21 cellular contexts compared by ENCODE assay signal in genomic region chr13:51772105-51772455, GRCh38. TPM values are rescaled to one million over a fixed set of nuclear protein-coding genes. Genes with fewer than 3 reads are reported as not detected.
DNase-seq lines count a peak whose midpoint lies in the region; ATAC-seq and TF ChIP-seq lines count a peak whose summit lies in the region.
"Had no signal": no experiment of that assay in that cellular context is flagged by ENCODE, and none has a peak within 500 bp of the region (broad histone marks: within the 10 kb centered on the region; RNA-seq: fewer than 3 reads in every experiment).

No MANE protein-coding gene starts in this region.

- no peaks in the 10 kb centered on the region for H3K27me3 Mint-ChIP-seq in activated CD8-positive, alpha-beta T cell treated with anti-CD3 and anti-CD28 coated beads, Interleukin-2, amount 10 ng/mL, durations not matched to agents 7 days and 5 days (ENCODE audit: low read depth)
- no peaks in the 10 kb centered on the region for H3K27me3 Mint-ChIP-seq in activated CD8-positive, alpha-beta T cell treated with anti-CD3 and anti-CD28 coated beads for 36 hours
- H3K27me3 Mint-ChIP-seq in osteocyte (ENCODE audit: unreplicated experiment), result no peaks in the 10 kb centered on the region
- H3K27me3 Mint-ChIP-seq: IgD-negative memory B cell had no signal

- H3K27ac ChIP-seq in right atrium auricular region (peak overlapping the region in 1 of 2 donors; percentile 83), right cardiac atrium (ENCODE audit: low read length) (no peak overlapping the region), tibial artery (peak overlapping the region; percentile 87 to 89), colonic mucosa (no peak overlapping the region)
- H3K27ac ChIP-seq: 22Rv1; BLaER1 treated with 17β-estradiol and CSF1 and Interleukin-3, amounts not matched to agents 10 nM and 100 nM had no signal

- CTCF ChIA-PET in activated CD8-positive, alpha-beta T cell treated with anti-CD3 and anti-CD28 coated beads, Interleukin-2, amount 10 ng/mL, durations not matched to agents 7 days and 5 days (lab: Charles Lee), result no interaction called here
- CTCF ChIA-PET in activated CD8-positive, alpha-beta T cell treated with anti-CD3 and anti-CD28 coated beads for 36 hours (lab: Charles Lee), result interaction anchor here (1.2 kb wide), 1 partner anchor 26 kb away, joined by 3 read pairs; no protein-coding TSS in a partner anchor

- H3K4me1 ChIP-seq in right atrium auricular region (peaks cover 0 to 41% of the 10 kb centered on the region in 2 donors), right cardiac atrium (ENCODE audit: control insufficient read depth, insufficient read depth, low read length) (peaks cover 15% of the 10 kb centered on the region), tibial artery (peaks cover 0 to 33% (median 28%) of the 10 kb centered on the region in 4 donors), colonic mucosa (no peaks in the 10 kb centered on the region)
- H3K4me1 ChIP-seq: BLaER1 treated with 17β-estradiol and CSF1 and Interleukin-3, amounts not matched to agents 10 nM and 100 nM had no signal

- no peaks in the 10 kb centered on the region for H3K9me3 Mint-ChIP-seq in activated CD8-positive, alpha-beta T cell treated with anti-CD3 and anti-CD28 coated beads, Interleukin-2, amount 10 ng/mL, durations not matched to agents 7 days and 5 days (ENCODE audit: insufficient read depth)
- no peaks in the 10 kb centered on the region for H3K9me3 Mint-ChIP-seq in activated CD8-positive, alpha-beta T cell treated with anti-CD3 and anti-CD28 coated beads for 36 hours
- no peaks in the 10 kb centered on the region for H3K9me3 Mint-ChIP-seq in osteocyte (ENCODE audit: unreplicated experiment)
- H3K9me3 Mint-ChIP-seq: CD8-positive, alpha-beta T cell; H9; IgD-negative memory B cell had no signal

- no peak overlapping the region for H3K9ac ChIP-seq in colonic mucosa (ENCODE audit: low read depth in 2 of 2, low read length in 2 of 2)
- H3K9ac ChIP-seq: BLaER1 treated with 17β-estradiol and CSF1 and Interleukin-3, amounts not matched to agents 10 nM and 100 nM had no signal

- no peaks in the 10 kb centered on the region for H3K36me3 ChIP-seq in right atrium auricular region
- H3K36me3 ChIP-seq in tibial artery, result peaks cover 0 to 14% (median 11%) of the 10 kb centered on the region in 3 donors
- H3K36me3 ChIP-seq in colonic mucosa, result no peaks in the 10 kb centered on the region

- intact Hi-C loops in activated CD8-positive, alpha-beta T cell treated with anti-CD3 and anti-CD28 coated beads for 36 hours (cut with micrococcal nuclease), result no loop called here
- intact Hi-C loops in right cardiac atrium (cut with DNase I) (no loop called here), tibial artery (cut with DNase I; ENCODE audit: low total_unique reads) (no loop called here), colonic mucosa (cut with DNase I) (no loop called here)

- H3K4me3 ChIP-seq in right atrium auricular region (no peak overlapping the region), right cardiac atrium (ENCODE audit: low read length) (no peak overlapping the region), tibial artery (no peak overlapping the region), colonic mucosa (no peak overlapping the region)
- H3K4me3 ChIP-seq: BLaER1 treated with 17β-estradiol and CSF1 and Interleukin-3, amounts not matched to agents 10 nM and 100 nM had no signal

- H3K36me3 Mint-ChIP-seq in activated CD8-positive, alpha-beta T cell treated with anti-CD3 and anti-CD28 coated beads, Interleukin-2, amount 10 ng/mL, durations not matched to agents 7 days and 5 days (ENCODE audit: low read depth), result no peaks in the 10 kb centered on the region
- peaks cover 3% of the 10 kb centered on the region for H3K36me3 Mint-ChIP-seq in activated CD8-positive, alpha-beta T cell treated with anti-CD3 and anti-CD28 coated beads for 36 hours (ENCODE audit: low read depth)
- H3K36me3 Mint-ChIP-seq in osteocyte (ENCODE audit: unreplicated experiment), result peaks cover 2% of the 10 kb centered on the region
- H3K36me3 Mint-ChIP-seq: IgD-negative memory B cell had no signal

- TF ChIP-seq CTCF in activated CD8-positive, alpha-beta T cell treated with anti-CD3 and anti-CD28 coated beads for 36 hours (IDR thresholded peaks at IDR 0.05), result no peak
- TF ChIP-seq CTCF in right atrium auricular region (IDR thresholded peaks at IDR 0.05) (no peak), osteocyte (IDR thresholded peaks at IDR 0.05) (no peak), tibial artery (IDR thresholded peaks at IDR 0.05) (no peak), colonic mucosa (IDR thresholded peaks at IDR 0.05) (no peak)

- H3K4me1 Mint-ChIP-seq in activated CD8-positive, alpha-beta T cell treated with anti-CD3 and anti-CD28 coated beads, Interleukin-2, amount 10 ng/mL, durations not matched to agents 7 days and 5 days (ENCODE audit: low read depth), result no peaks in the 10 kb centered on the region
- no peaks in the 10 kb centered on the region for H3K4me1 Mint-ChIP-seq in activated CD8-positive, alpha-beta T cell treated with anti-CD3 and anti-CD28 coated beads for 36 hours (ENCODE audit: low read depth)
- no peaks in the 10 kb centered on the region for H3K4me1 Mint-ChIP-seq in osteocyte (ENCODE audit: unreplicated experiment)

- ATAC-seq in activated CD8-positive, alpha-beta T cell treated with anti-CD3 and anti-CD28 coated beads, Interleukin-2, amount 10 ng/mL, durations not matched to agents 7 days and 5 days, result no peak
- no peak for ATAC-seq in activated CD8-positive, alpha-beta T cell treated with anti-CD3 and anti-CD28 coated beads for 36 hours
- no peak for ATAC-seq in right cardiac atrium
- ATAC-seq: CD8-positive, alpha-beta T cell had no signal

- no peaks in the 10 kb centered on the region for H3K27me3 ChIP-seq in right atrium auricular region
- no peaks in the 10 kb centered on the region for H3K27me3 ChIP-seq in right cardiac atrium (ENCODE audit: control insufficient read depth, insufficient read depth)
- H3K27me3 ChIP-seq in tibial artery, result no peaks in the 10 kb centered on the region
- no peaks in the 10 kb centered on the region for H3K27me3 ChIP-seq in colonic mucosa
- H3K27me3 ChIP-seq: BLaER1 treated with 17β-estradiol and CSF1 and Interleukin-3, amounts not matched to agents 10 nM and 100 nM had no signal

- POLR2A ChIA-PET in activated CD8-positive, alpha-beta T cell treated with anti-CD3 and anti-CD28 coated beads, Interleukin-2, amount 10 ng/mL, durations not matched to agents 7 days and 5 days (lab: Charles Lee), result no interaction called here
- POLR2A ChIA-PET in activated CD8-positive, alpha-beta T cell treated with anti-CD3 and anti-CD28 coated beads for 36 hours (lab: Charles Lee), result no interaction called here

- H3K9me3 ChIP-seq in right atrium auricular region (no peaks in the 10 kb centered on the region), right cardiac atrium (ENCODE audit: control insufficient read depth, low read length) (no peaks in the 10 kb centered on the region), tibial artery (no peaks in the 10 kb centered on the region), colonic mucosa (no peaks in the 10 kb centered on the region)
- H3K9me3 ChIP-seq: BLaER1 treated with 17β-estradiol and CSF1 and Interleukin-3, amounts not matched to agents 10 nM and 100 nM had no signal

- H3K4me3 Mint-ChIP-seq in activated CD8-positive, alpha-beta T cell treated with anti-CD3 and anti-CD28 coated beads, Interleukin-2, amount 10 ng/mL, durations not matched to agents 7 days and 5 days, result no peak overlapping the region
- H3K4me3 Mint-ChIP-seq in activated CD8-positive, alpha-beta T cell treated with anti-CD3 and anti-CD28 coated beads for 36 hours, result no peak overlapping the region
- no peak overlapping the region for H3K4me3 Mint-ChIP-seq in osteocyte (ENCODE audit: unreplicated experiment)
- H3K4me3 Mint-ChIP-seq: CD8-positive, alpha-beta T cell; H9 had no signal

- DNase-seq in activated CD8-positive, alpha-beta T cell treated with anti-CD3 and anti-CD28 coated beads, Interleukin-2, amount 10 ng/mL, durations not matched to agents 7 days and 5 days, result peak; percentile 0
- DNase-seq in activated CD8-positive, alpha-beta T cell treated with anti-CD3 and anti-CD28 coated beads for 36 hours, result no peak
- DNase-seq in right atrium auricular region (ENCODE audit: low spot score), result peak; percentile 52
- no peak for DNase-seq in right cardiac atrium
- DNase-seq in osteocyte (ENCODE audit: extremely low spot score, unreplicated experiment), result peak; percentile 51
- no peak for DNase-seq in tibial artery
- DNase-seq in colonic mucosa, result no peak
- no peak for DNase-seq in germinal center (ENCODE audit: low spot score)
- DNase-seq: ACHN; CD8-positive, alpha-beta T cell; DMS153; H9; MV-4-11; NCI-H1105 treated with DMSO at 0.1 percent for 48 hours; NCI-H2029 treated with DMSO at 0.1 percent for 48 hours; NCI-H345; NCI-H524; NCI-H774 had no signal

- no peak overlapping the region for H3K27ac Mint-ChIP-seq in activated CD8-positive, alpha-beta T cell treated with anti-CD3 and anti-CD28 coated beads, Interleukin-2, amount 10 ng/mL, durations not matched to agents 7 days and 5 days
- H3K27ac Mint-ChIP-seq in activated CD8-positive, alpha-beta T cell treated with anti-CD3 and anti-CD28 coated beads for 36 hours, result no peak overlapping the region
- H3K27ac Mint-ChIP-seq in osteocyte (ENCODE audit: unreplicated experiment), result no peak overlapping the region

- 84% methylated on average over 9 of the region's 9 CpGs for WGBS in right cardiac atrium

RNA-seq across cellular contexts. Expression of gene DHRS12, which starts 31.9 kb away (rescaled TPM):
- total RNA-seq in activated CD8-positive, alpha-beta T cell treated with anti-CD3 and anti-CD28 coated beads, Interleukin-2, amount 10 ng/mL, durations not matched to agents 7 days and 5 days, result 10 to 100 TPM in 1 of 2 experiments, 1 to 10 TPM in 1; 8.9 to 10.0 TPM
- total RNA-seq in activated CD8-positive, alpha-beta T cell treated with anti-CD3 and anti-CD28 coated beads for 36 hours, result 1 to 10 TPM; 6.6 to 6.7 TPM
- 10 to 100 TPM in 1 of 2 donors, 1 to 10 TPM in 1; 9.6 to 10.1 TPM for total RNA-seq in right atrium auricular region
- 10 to 100 TPM; 11.1 to 13.6 (median 12.2) TPM for total RNA-seq in right cardiac atrium
- polyA plus RNA-seq in right cardiac atrium, result 16.5 TPM
- total RNA-seq in osteocyte, result 9.2 and 9.3 TPM in 2 replicates
- 10 to 100 TPM in 1 of 2 donors, 1 to 10 TPM in 1; 6.6 to 12.4 TPM for total RNA-seq in colonic mucosa

Comparison
In these comparisons a context has a peak if more than half of its experiments do, and no peak if none do; other contexts are left out.
1. DNase-seq: peak in activated CD8-positive, alpha-beta T cell treated with anti-CD3 and anti-CD28 coated beads, Interleukin-2, amount 10 ng/mL, durations not matched to agents 7 days and 5 days (single experiment), right atrium auricular region (single experiment) and osteocyte (single experiment); none in activated CD8-positive, alpha-beta T cell treated with anti-CD3 and anti-CD28 coated beads for 36 hours (single experiment), right cardiac atrium (0 of 3), tibial artery (0 of 2), colonic mucosa (single experiment) and germinal center (single experiment).
2. H3K27ac ChIP-seq: peak in tibial artery (2 of 2); none in right cardiac atrium (single experiment) and colonic mucosa (single experiment).